8 cellular contexts compared by ENCODE assay signal in genomic region chr20:38032585-38033329, GRCh38. TPM values are rescaled to one million over a fixed set of nuclear protein-coding genes. Genes with fewer than 3 reads are reported as not detected.
DNase-seq lines count a peak whose midpoint lies in the region; ATAC-seq and TF ChIP-seq lines count a peak whose summit lies in the region.

No MANE protein-coding gene starts in this region.

- DNase-seq in activated naive CD4-positive, alpha-beta T cell treated with anti-CD3 and anti-CD28 coated beads, Interleukin-2, amount 10 ng/mL, durations not matched to agents 7 days and 5 days: peak; percentile 77
- DNase-seq in activated naive CD4-positive, alpha-beta T cell treated with Interleukin-2 at 50 U/mL for 16 hours: no peak
- DNase-seq in NCI-H526 treated with DMSO at 0.1 percent for 48 hours (lab: John Stamatoyannopoulos, UW) (peak; percentile 43), lung (ENCODE audit: low spot score) (no peak), substantia nigra (lab: John Stamatoyannopoulos, UW) (peak in 14 of 49 donors; percentile 2 to 80 (median 56)), NCI-H2107 treated with DMSO at 0.1 percent for 48 hours (lab: John Stamatoyannopoulos, UW; ENCODE audit: unreplicated experiment) (no peak)
- DNase-seq in central memory CD8-positive, alpha-beta T cell (ENCODE audit: low spot score in 2 of 2): no peak

- ATAC-seq in HG02678 (IDR thresholded peaks at IDR 0.05; ENCODE audit: unreplicated experiment): peak; percentile 53
- peak; percentile 68 for ATAC-seq in central memory CD8-positive, alpha-beta T cell (replicated peaks; ENCODE audit: extremely low read depth, poor library complexity, severe bottlenecking)
- peak; percentile 43 for ATAC-seq in lung (ENCODE audit: insufficient read depth, low FRiP score)

- no peaks in the 10 kb centered on the region for H3K27me3 ChIP-seq in lung (ENCODE audit: control insufficient read depth, insufficient read depth)

- TF ChIP-seq CTCF in lung (IDR thresholded peaks at IDR 0.05; ENCODE audit: control extremely low read depth, extremely low read depth): no peak

- no peaks in the 10 kb centered on the region for H3K9me3 Mint-ChIP-seq in activated naive CD4-positive, alpha-beta T cell treated with anti-CD3 and anti-CD28 coated beads, Interleukin-2, amount 10 ng/mL, durations not matched to agents 7 days and 5 days
- no peaks in the 10 kb centered on the region for H3K9me3 Mint-ChIP-seq in central memory CD8-positive, alpha-beta T cell

- H3K36me3 Mint-ChIP-seq in activated naive CD4-positive, alpha-beta T cell treated with anti-CD3 and anti-CD28 coated beads, Interleukin-2, amount 10 ng/mL, durations not matched to agents 7 days and 5 days: peaks cover 23% of the 10 kb centered on the region
- H3K36me3 Mint-ChIP-seq in central memory CD8-positive, alpha-beta T cell (ENCODE audit: insufficient read depth): peaks cover 24% of the 10 kb centered on the region

- peak overlapping the region; percentile 91 for H3K4me3 Mint-ChIP-seq in activated naive CD4-positive, alpha-beta T cell treated with anti-CD3 and anti-CD28 coated beads, Interleukin-2, amount 10 ng/mL, durations not matched to agents 7 days and 5 days
- H3K4me3 Mint-ChIP-seq in central memory CD8-positive, alpha-beta T cell: peak overlapping the region; percentile 94

- H3K36me3 ChIP-seq in lung (ENCODE audit: control insufficient read depth in 2 of 2, insufficient read depth in 2 of 2, low read length in 2 of 2): peaks cover 0 to 8% of the 10 kb centered on the region in 2 donors

- peaks cover 75% of the 10 kb centered on the region for H3K4me1 Mint-ChIP-seq in activated naive CD4-positive, alpha-beta T cell treated with anti-CD3 and anti-CD28 coated beads, Interleukin-2, amount 10 ng/mL, durations not matched to agents 7 days and 5 days
- H3K4me1 Mint-ChIP-seq in central memory CD8-positive, alpha-beta T cell: peaks cover 63% of the 10 kb centered on the region

- WGBS in lung, 2 donors: 23 to 27% methylated on average over 27 to 28 of the region's 28 CpGs

- CTCF ChIA-PET in activated naive CD4-positive, alpha-beta T cell treated with anti-CD3 and anti-CD28 coated beads, Interleukin-2, amount 10 ng/mL, durations not matched to agents 7 days and 5 days (lab: Charles Lee): interaction anchor here (1.1 kb wide), 1 partner anchor 25 kb away, joined by 5 read pairs; no protein-coding TSS in a partner anchor

- peak overlapping the region; percentile 97 for H3K27ac Mint-ChIP-seq in activated naive CD4-positive, alpha-beta T cell treated with anti-CD3 and anti-CD28 coated beads, Interleukin-2, amount 10 ng/mL, durations not matched to agents 7 days and 5 days
- peak overlapping the region; percentile 98 for H3K27ac Mint-ChIP-seq in central memory CD8-positive, alpha-beta T cell (ENCODE audit: low read depth)

- H3K4me3 ChIP-seq in lung: peak overlapping the region; percentile 87

- H3K4me1 ChIP-seq in lung (ENCODE audit: control insufficient read depth in 2 of 2, insufficient read depth in 2 of 2, low read length in 2 of 2): peaks cover 10 to 38% of the 10 kb centered on the region in 2 donors

- H3K27ac ChIP-seq in lung (ENCODE audit: low read depth in 1 of 2, low read length in 1 of 2) (peak overlapping the region; percentile 71 to 96), substantia nigra (ENCODE audit: low read depth, low read length, poor library complexity, severe bottlenecking) (peak overlapping the region; percentile 94)

- H3K27me3 Mint-ChIP-seq in activated naive CD4-positive, alpha-beta T cell treated with anti-CD3 and anti-CD28 coated beads, Interleukin-2, amount 10 ng/mL, durations not matched to agents 7 days and 5 days: peaks cover 5% of the 10 kb centered on the region
- H3K27me3 Mint-ChIP-seq in central memory CD8-positive, alpha-beta T cell: no peaks in the 10 kb centered on the region

- H3K9me3 ChIP-seq in lung (ENCODE audit: control insufficient read depth in 2 of 2, insufficient read depth in 1 of 2, low read length in 1 of 2): no peaks in the 10 kb centered on the region

RNA-seq across cellular contexts. Expression of gene TTI1, which starts 0.5 kb away (rescaled TPM):
- 10 to 100 TPM; 18.0 to 33.8 TPM for total RNA-seq in lung
- 10 to 100 TPM in 1 of 2 donors, 1 to 10 TPM in 1; 6.7 to 13.0 TPM for polyA plus RNA-seq in lung

RNA-seq across cellular contexts. Expression of gene RPRD1B, which starts 0.8 kb away (rescaled TPM):
- 10 to 100 TPM; 32.8 to 58.6 TPM for total RNA-seq in lung
- polyA plus RNA-seq in lung: 10 to 100 TPM in 1 of 2 donors, 1 to 10 TPM in 1; 6.8 to 20.4 TPM

Comparison
In these comparisons a context has a peak if more than half of its experiments do, and no peak if none do; other contexts are left out.
1. DNase-seq: peak in activated naive CD4-positive, alpha-beta T cell treated with anti-CD3 and anti-CD28 coated beads, Interleukin-2, amount 10 ng/mL, durations not matched to agents 7 days and 5 days (single experiment) and NCI-H526 treated with DMSO at 0.1 percent for 48 hours (single experiment); none in activated naive CD4-positive, alpha-beta T cell treated with Interleukin-2 at 50 U/mL for 16 hours (single experiment), central memory CD8-positive, alpha-beta T cell (0 of 2), lung (single experiment) and NCI-H2107 treated with DMSO at 0.1 percent for 48 hours (single experiment).
2. Peak in every context shown above with its lines, with median percentiles within 50 percentile points of each other: ATAC-seq.